10 cellular contexts compared by ENCODE assay signal in the genomic region with DNA sequence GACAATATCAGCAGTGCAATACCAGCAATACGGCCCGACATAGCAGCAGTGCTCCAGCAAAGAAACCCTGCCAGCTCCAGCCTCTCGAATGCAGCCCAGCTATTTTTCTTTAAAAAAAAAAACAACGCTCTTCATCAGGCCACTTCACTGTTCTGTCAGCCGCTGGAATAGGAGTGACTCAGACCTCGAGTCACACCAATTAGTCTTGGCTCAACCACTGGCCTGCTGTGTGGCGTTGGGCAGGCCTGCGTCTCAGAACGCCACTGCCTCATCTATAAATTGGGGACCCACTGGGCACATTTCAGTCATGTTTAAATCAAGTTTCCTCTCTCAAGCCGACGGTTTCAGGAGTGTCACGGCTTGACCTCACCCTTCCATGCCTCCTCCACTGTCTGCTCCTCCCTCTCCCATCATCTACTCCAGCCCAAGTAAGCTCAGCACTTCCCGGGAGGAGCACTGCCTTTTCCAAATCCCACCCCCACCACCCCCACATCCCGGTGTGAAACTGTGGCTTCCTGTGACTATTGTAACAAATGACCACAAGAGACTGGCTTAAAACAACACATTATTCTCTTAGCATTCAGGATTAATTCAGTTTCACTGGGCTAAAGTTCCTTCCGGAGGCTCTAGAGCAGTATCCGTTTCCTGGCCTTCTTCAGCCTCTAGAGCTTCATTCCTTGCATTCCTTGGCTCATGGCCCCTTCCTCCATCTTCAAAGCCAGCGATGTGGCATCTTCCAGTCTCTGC.
DNase-seq lines count a peak whose midpoint lies in the region; ATAC-seq and TF ChIP-seq lines count a peak whose summit lies in the region.
"Had no signal": no experiment of that assay in that cellular context is flagged by ENCODE, and none has a peak within 500 bp of the region (broad histone marks: within the 10 kb centered on the region; RNA-seq: fewer than 3 reads in every experiment).

No MANE protein-coding gene starts in this region.

- TF ChIP-seq POLR2A in right lobe of liver (IDR thresholded peaks at IDR 0.05) (no peak), prostate gland (IDR thresholded peaks at IDR 0.05) (no peak)

- H3K27ac ChIP-seq in right lobe of liver = no peak overlapping the region
- no peak overlapping the region for H3K27ac ChIP-seq in prostate gland
- H3K27ac ChIP-seq: BLaER1 had no signal

- POLR2A ChIA-PET in activated CD4-positive, alpha-beta T cell treated with anti-CD3 and anti-CD28 coated beads, Interleukin-2, amount 10 ng/mL, durations not matched to agents 7 days and 5 days (lab: Charles Lee) = no interaction called here

- H3K27me3 ChIP-seq in right lobe of liver (no peaks in the 10 kb centered on the region), prostate gland (replicated peaks; ENCODE audit: insufficient read depth) (no peaks in the 10 kb centered on the region)
- H3K27me3 ChIP-seq: BLaER1 had no signal

- peak overlapping the region; percentile 85 for H3K27ac Mint-ChIP-seq in chondrocyte (ENCODE audit: unreplicated experiment)
- H3K27ac Mint-ChIP-seq in activated CD4-positive, alpha-beta T cell treated with anti-CD3 and anti-CD28 coated beads, Interleukin-2, amount 10 ng/mL, durations not matched to agents 7 days and 5 days = no peak overlapping the region
- H3K27ac Mint-ChIP-seq: T-helper 17 cell had no signal

- WGBS in right lobe of liver (ENCODE audit: insufficient coverage, low coverage, low lambda C conversion rate, missing lambda C conversion rate) = 75% methylated on average over 16 of the region's 17 CpGs
- WGBS in prostate gland = 64% methylated on average over 17 of the region's 17 CpGs

- DNase-seq in Right ventricle myocardium superior (no peak), cardiac septum (ENCODE audit: low spot score) (no peak), chondrocyte (ENCODE audit: low spot score) (peak; percentile 18), lung microvascular endothelial cell (ENCODE audit: low read depth in 2 of 2) (peak; percentile 73 to 93), right lobe of liver (no peak), prostate gland (ENCODE audit: low spot score) (no peak)
- DNase-seq in activated CD4-positive, alpha-beta T cell treated with anti-CD3 and anti-CD28 coated beads, Interleukin-2, amount 10 ng/mL, durations not matched to agents 7 days and 5 days = no peak
- DNase-seq: T-helper 17 cell had no signal

- intact Hi-C loops in Right ventricle myocardium superior (cut with DNase I) (no loop called here), cardiac septum (cut with DNase I) (no loop called here), right lobe of liver (cut with DNase I) (no loop called here), prostate gland (cut with DNase I) (no loop called here)

- no peaks in the 10 kb centered on the region for H3K36me3 Mint-ChIP-seq in chondrocyte (ENCODE audit: low read depth)
- no peaks in the 10 kb centered on the region for H3K36me3 Mint-ChIP-seq in activated CD4-positive, alpha-beta T cell treated with anti-CD3 and anti-CD28 coated beads, Interleukin-2, amount 10 ng/mL, durations not matched to agents 7 days and 5 days (ENCODE audit: low read depth)

- peak; percentile 79 for ATAC-seq in Right ventricle myocardium superior (ENCODE audit: poor library complexity)
- no peak for ATAC-seq in right lobe of liver
- no peak for ATAC-seq in HG03159 (IDR thresholded peaks at IDR 0.05; ENCODE audit: unreplicated experiment)
- ATAC-seq: T-helper 17 cell had no signal

- peaks cover 9% of the 10 kb centered on the region for H3K27me3 Mint-ChIP-seq in chondrocyte (ENCODE audit: low read depth)
- peaks cover 22% of the 10 kb centered on the region for H3K27me3 Mint-ChIP-seq in activated CD4-positive, alpha-beta T cell treated with anti-CD3 and anti-CD28 coated beads, Interleukin-2, amount 10 ng/mL, durations not matched to agents 7 days and 5 days

- no peak for TF ChIP-seq CTCF in chondrocyte (IDR thresholded peaks at IDR 0.05)
- TF ChIP-seq CTCF in right lobe of liver (IDR thresholded peaks at IDR 0.05) = no peak
- TF ChIP-seq CTCF in prostate gland (IDR thresholded peaks at IDR 0.05) = no peak

- CTCF ChIA-PET in activated CD4-positive, alpha-beta T cell treated with anti-CD3 and anti-CD28 coated beads, Interleukin-2, amount 10 ng/mL, durations not matched to agents 7 days and 5 days (lab: Charles Lee) = interaction anchor here (1.6 kb wide), 1 partner anchor 82 kb away, joined by 3 read pairs; no protein-coding TSS in a partner anchor

- no peaks in the 10 kb centered on the region for H3K36me3 ChIP-seq in right lobe of liver
- no peaks in the 10 kb centered on the region for H3K36me3 ChIP-seq in prostate gland
- H3K36me3 ChIP-seq: BLaER1 had no signal

- H3K4me1 Mint-ChIP-seq in chondrocyte (ENCODE audit: low read depth) = peaks cover 35% of the 10 kb centered on the region
- H3K4me1 Mint-ChIP-seq in activated CD4-positive, alpha-beta T cell treated with anti-CD3 and anti-CD28 coated beads, Interleukin-2, amount 10 ng/mL, durations not matched to agents 7 days and 5 days = peaks cover 18% of the 10 kb centered on the region

- H3K4me3 ChIP-seq in right lobe of liver (no peak overlapping the region), prostate gland (no peak overlapping the region)
- H3K4me3 ChIP-seq: BLaER1 had no signal

- no peaks in the 10 kb centered on the region for H3K9me3 ChIP-seq in right lobe of liver
- no peaks in the 10 kb centered on the region for H3K9me3 ChIP-seq in prostate gland
- H3K9me3 ChIP-seq: BLaER1 had no signal

- peaks cover 12% of the 10 kb centered on the region for H3K9me3 Mint-ChIP-seq in chondrocyte (ENCODE audit: low read depth)
- no peaks in the 10 kb centered on the region for H3K9me3 Mint-ChIP-seq in activated CD4-positive, alpha-beta T cell treated with anti-CD3 and anti-CD28 coated beads, Interleukin-2, amount 10 ng/mL, durations not matched to agents 7 days and 5 days

- H3K4me3 Mint-ChIP-seq in chondrocyte (ENCODE audit: unreplicated experiment) = no peak overlapping the region
- no peak overlapping the region for H3K4me3 Mint-ChIP-seq in activated CD4-positive, alpha-beta T cell treated with anti-CD3 and anti-CD28 coated beads, Interleukin-2, amount 10 ng/mL, durations not matched to agents 7 days and 5 days
- H3K4me3 Mint-ChIP-seq: T-helper 17 cell had no signal

- H3K4me1 ChIP-seq in right lobe of liver = peaks cover 0 to 8% (median 0%) of the 10 kb centered on the region in 4 donors
- peaks cover 7% of the 10 kb centered on the region for H3K4me1 ChIP-seq in prostate gland (replicated peaks)
- H3K4me1 ChIP-seq: BLaER1 had no signal

Comparison
In these comparisons a context has a peak if more than half of its experiments do, and no peak if none do; other contexts are left out.
1. DNase-seq: peak in chondrocyte (single experiment) and lung microvascular endothelial cell (2 of 2); none in Right ventricle myocardium superior (single experiment), cardiac septum (single experiment), right lobe of liver (0 of 3), prostate gland (single experiment) and activated CD4-positive, alpha-beta T cell treated with anti-CD3 and anti-CD28 coated beads, Interleukin-2, amount 10 ng/mL, durations not matched to agents 7 days and 5 days (single experiment).